8 cellular contexts compared by ENCODE assay signal in the genomic region with DNA sequence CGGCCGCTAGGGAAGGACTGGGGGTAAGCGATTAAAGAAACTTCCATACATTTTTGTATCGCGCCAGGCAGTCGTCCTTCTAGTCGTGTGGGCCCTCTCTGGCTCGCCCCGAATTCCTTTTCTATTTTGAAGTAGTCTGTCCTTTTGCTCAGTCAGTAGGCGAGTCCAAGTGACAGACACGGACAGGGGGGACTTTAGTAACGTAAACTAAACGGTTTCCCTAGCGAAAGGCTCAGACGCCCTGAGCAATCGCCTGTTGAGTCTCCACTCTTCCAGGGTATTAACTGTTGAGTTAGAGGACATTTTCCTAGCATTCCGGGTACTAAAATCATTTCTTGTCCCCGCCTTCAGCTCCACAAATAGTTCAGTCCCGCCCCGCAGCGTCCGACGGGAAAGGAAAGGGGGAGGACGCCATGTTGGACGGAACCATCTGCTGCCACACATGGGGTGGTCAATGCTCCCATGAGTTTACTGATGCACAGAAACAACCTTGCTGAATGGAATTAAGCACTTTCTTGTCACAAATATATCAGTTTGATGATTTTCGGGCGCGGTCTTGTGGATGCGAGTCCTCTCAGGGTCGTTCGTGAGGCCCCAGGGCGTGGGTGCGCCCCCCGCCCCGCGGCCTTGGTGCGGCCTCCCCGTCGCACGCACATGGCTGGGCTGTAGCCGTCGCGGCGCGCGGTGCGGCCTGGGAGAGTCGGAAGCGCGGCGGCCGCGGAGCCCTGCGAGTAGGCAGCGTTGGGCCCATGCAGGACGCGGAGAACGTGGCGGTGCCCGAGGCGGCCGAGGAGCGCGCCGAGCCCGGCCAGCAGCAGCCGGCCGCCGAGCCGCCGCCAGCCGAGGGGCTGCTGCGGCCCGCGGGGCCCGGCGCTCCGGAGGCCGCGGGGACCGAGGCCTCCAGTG. TPM values are rescaled to one million over a fixed set of nuclear protein-coding genes. Genes with fewer than 3 reads are reported as not detected.
DNase-seq lines count a peak whose midpoint lies in the region; ATAC-seq and TF ChIP-seq lines count a peak whose summit lies in the region.

A gene (plus strand): TSS at position 655 of the 906 bp plus-strand sequence. CDS start 95 bp downstream, at position 750.

- peak within 1 kb of the TSS; percentile 77 for H3K9ac ChIP-seq in DND-41 (ENCODE audit: low read depth, low read length)

- H3K27me3 ChIP-seq in DND-41 (ENCODE audit: insufficient read depth, low read length, poor library complexity) (no peaks in the 10 kb centered on the region), Peyer's patch (no peaks in the 10 kb centered on the region), esophagus squamous epithelium (no peaks in the 10 kb centered on the region), muscle layer of duodenum (ENCODE audit: low read depth, low read length) (no peaks in the 10 kb centered on the region)

- peaks cover 63% of the 10 kb centered on the region for H3K79me2 ChIP-seq in DND-41 (ENCODE audit: insufficient read depth, low read length)

- TF ChIP-seq POLR2A in Peyer's patch (IDR thresholded peaks at IDR 0.05) (peak; percentile 37 to 65), esophagus squamous epithelium (IDR thresholded peaks at IDR 0.05) (peak in 2 of 4 donors; percentile 45 to 63)

- H3K4me1 ChIP-seq in DND-41 (ENCODE audit: insufficient read depth, low read length): peaks cover 41% of the 10 kb centered on the region
- H3K4me1 ChIP-seq in Peyer's patch: peaks cover 0 to 31% (median 15%) of the 10 kb centered on the region in 4 donors
- peaks cover 33 to 55% (median 37%) of the 10 kb centered on the region in 3 donors for H3K4me1 ChIP-seq in esophagus squamous epithelium
- peaks cover 12 to 36% of the 10 kb centered on the region in 2 donors for H3K4me1 ChIP-seq in muscle layer of duodenum (ENCODE audit: control insufficient read depth in 1 of 2, insufficient read depth in 2 of 2, low read length in 2 of 2)

- H3K36me3 ChIP-seq in DND-41 (ENCODE audit: insufficient read depth, low read length) (peaks cover 43% of the 10 kb centered on the region), KOPT-K1 (ENCODE audit: insufficient read depth, low read length) (peaks cover 30% of the 10 kb centered on the region), Peyer's patch (peaks cover 0 to 8% (median 0%) of the 10 kb centered on the region in 3 donors), esophagus squamous epithelium (peaks cover 0 to 27% (median 0%) of the 10 kb centered on the region in 3 donors), muscle layer of duodenum (ENCODE audit: control insufficient read depth in 1 of 2, insufficient read depth in 2 of 2, low read length in 2 of 2) (peaks cover 8 to 15% of the 10 kb centered on the region in 2 donors)

- H3K27ac ChIP-seq in DND-41 (ENCODE audit: low read length): peak within 1 kb of the TSS; percentile 97
- peak within 1 kb of the TSS; percentile 99 for H3K27ac ChIP-seq in KOPT-K1 (ENCODE audit: low read depth, low read length, poor library complexity, severe bottlenecking)
- H3K27ac ChIP-seq in Peyer's patch: peak within 1 kb of the TSS; percentile 95 to 99 (median 96)
- H3K27ac ChIP-seq in esophagus squamous epithelium: peak within 1 kb of the TSS; percentile 95 to 99 (median 98)
- peak within 1 kb of the TSS; percentile 100 for H3K27ac ChIP-seq in muscle layer of duodenum (ENCODE audit: low read length)

- ATAC-seq in DND-41 (ENCODE audit: insufficient read depth, low read depth) (peak; percentile 88), GM21825 (IDR thresholded peaks at IDR 0.05; ENCODE audit: unreplicated experiment) (peak; percentile 76)

- 0% methylated on average over 14 to 21 of the region's 81 CpGs for WGBS in esophagus squamous epithelium, 2 donors

- H4K20me1 ChIP-seq in DND-41 (ENCODE audit: insufficient read depth, low read length): peaks cover 45% of the 10 kb centered on the region

- H3K9me3 ChIP-seq in DND-41 (ENCODE audit: insufficient read depth, low read length, severe bottlenecking) (no peaks in the 10 kb centered on the region), KOPT-K1 (ENCODE audit: insufficient read depth, low read length, poor library complexity, severe bottlenecking) (no peaks in the 10 kb centered on the region), Peyer's patch (no peaks in the 10 kb centered on the region), esophagus squamous epithelium (no peaks in the 10 kb centered on the region), muscle layer of duodenum (ENCODE audit: control insufficient read depth in 1 of 2, low read length in 2 of 2) (no peaks in the 10 kb centered on the region)

- peak within 1 kb of the TSS; percentile 81 for H3K4me2 ChIP-seq in DND-41 (ENCODE audit: insufficient read depth, low read length)

- intact Hi-C loops in esophagus squamous epithelium (cut with DNase I): loop anchor here (10.0 kb wide), 1 partner anchor 110 kb away; a partner anchor contains a TSS

- DNase-seq in DND-41 (peak; percentile 89), Peyer's patch (peak; percentile 84 to 94 (median 91)), esophagus squamous epithelium (lab: John Stamatoyannopoulos, UW) (peak; percentile 59)
- DNase-seq in activated T-cell treated with anti-CD3 and anti-CD28 coated beads, Interleukin-2, amount 50 U/mL, for 48 hours: peak; percentile 90 to 92
- peak; percentile 63 for DNase-seq in stimulated activated CD8-positive, alpha-beta memory T cell treated with anti-CD3 and anti-CD28 coated beads, Interleukin-7, amount 100 ng/mL, for 24 hours (ENCODE audit: low read depth)

- peak within 1 kb of the TSS; percentile 93 for H2AFZ ChIP-seq in DND-41 (ENCODE audit: low read depth, low read length)

- no peak for TF ChIP-seq CTCF in DND-41 (IDR thresholded peaks at IDR 0.05; ENCODE audit: borderline replicate concordance, extremely low read depth, low read length, poor library complexity, severe bottlenecking)
- no peak for TF ChIP-seq CTCF in Peyer's patch (IDR thresholded peaks at IDR 0.05)
- peak in 2 of 6 experiments; percentile 7 to 8 for TF ChIP-seq CTCF in esophagus squamous epithelium (IDR thresholded peaks at IDR 0.05)

- H3K4me3 ChIP-seq in DND-41 (ENCODE audit: low read depth in 1 of 2, low read length in 2 of 2) (peak within 1 kb of the TSS; percentile 93 to 98), Peyer's patch (peak within 1 kb of the TSS; percentile 95 to 100 (median 98)), esophagus squamous epithelium (peak within 1 kb of the TSS; percentile 78 to 99 (median 96)), muscle layer of duodenum (ENCODE audit: low read depth in 1 of 2, low read length in 2 of 2) (peak within 1 kb of the TSS; percentile 91 to 99)

RNA-seq across cellular contexts. Expression of the gene that starts here (rescaled TPM):
- 100 to 1,000 TPM in 2 of 4 donors, 10 to 100 TPM in 2; 75.3 to 156 (median 97.4) TPM for total RNA-seq in Peyer's patch
- total RNA-seq in esophagus squamous epithelium: 100 to 1,000 TPM; 127 to 155 (median 136) TPM

Comparison
In these comparisons a context has a peak if more than half of its experiments do, and no peak if none do; other contexts are left out.
1. Peak in every context shown above with its lines: DNase-seq, ATAC-seq, H3K4me3 ChIP-seq and H3K27ac ChIP-seq.